23 cellular contexts compared by ENCODE assay signal in genomic region chr3:183688869-183689268, GRCh38. TPM values are rescaled to one million over a fixed set of nuclear protein-coding genes. Genes with fewer than 3 reads are reported as not detected.
DNase-seq lines count a peak whose midpoint lies in the region; ATAC-seq and TF ChIP-seq lines count a peak whose summit lies in the region.
"Had no signal": no experiment of that assay in that cellular context is flagged by ENCODE, and none has a peak within 500 bp of the region (broad histone marks: within the 10 kb centered on the region; RNA-seq: fewer than 3 reads in every experiment).

No MANE protein-coding gene starts in this region.

- H3K36me3 Mint-ChIP-seq in GM23338 (ENCODE audit: low read depth): no peaks in the 10 kb centered on the region

- H3K4me2 ChIP-seq in PC-3 (ENCODE audit: low read length) (no peak overlapping the region), OCI-LY7 (ENCODE audit: low read length) (no peak overlapping the region), GM23338 (no peak overlapping the region)

- no peak overlapping the region; the same call in 1 of the 2 replicates for H3K27ac Mint-ChIP-seq in GM23338
- H3K27ac Mint-ChIP-seq: activated CD4-positive, alpha-beta memory T cell treated with anti-CD3 and anti-CD28 coated beads, Interleukin-2, amount 10 ng/mL, durations not matched to agents 7 days and 5 days; CD8-positive, alpha-beta memory T cell; dendritic cell treated with granulocyte-macrophage colony-stimulating factor and Interleukin-4, amounts not matched to agents 40 ng/mL and 50 ng/mL, for 4 days had no signal

- no peak overlapping the region for H3K4me3 Mint-ChIP-seq in GM23338
- H3K4me3 Mint-ChIP-seq: activated CD4-positive, alpha-beta memory T cell treated with anti-CD3 and anti-CD28 coated beads, Interleukin-2, amount 10 ng/mL, durations not matched to agents 7 days and 5 days; CD8-positive, alpha-beta memory T cell; dendritic cell treated with granulocyte-macrophage colony-stimulating factor and Interleukin-4, amounts not matched to agents 40 ng/mL and 50 ng/mL, for 4 days had no signal

- H3K27me3 Mint-ChIP-seq in GM23338 (ENCODE audit: insufficient read depth, low read depth, poor library complexity): no peaks in the 10 kb centered on the region
- H3K27me3 Mint-ChIP-seq: activated CD4-positive, alpha-beta memory T cell treated with anti-CD3 and anti-CD28 coated beads, Interleukin-2, amount 10 ng/mL, durations not matched to agents 7 days and 5 days; CD8-positive, alpha-beta memory T cell; dendritic cell treated with granulocyte-macrophage colony-stimulating factor and Interleukin-4, amounts not matched to agents 40 ng/mL and 50 ng/mL, for 4 days had no signal

- BruUV-seq in PC-3 (replicated peaks; lab: Mats Ljungman, UMichigan) (no TSS peak), OCI-LY7 (replicated peaks; lab: Mats Ljungman, UMichigan) (no TSS peak)

- H4K20me1 ChIP-seq in PC-3 (ENCODE audit: low read length) (no peaks in the 10 kb centered on the region), OCI-LY7 (ENCODE audit: insufficient read depth, low read length) (no peaks in the 10 kb centered on the region), GM23338 (replicated peaks; ENCODE audit: insufficient read depth) (no peaks in the 10 kb centered on the region)

- no peaks in the 10 kb centered on the region for H3K4me1 ChIP-seq in PC-3 (ENCODE audit: insufficient read depth, low read length)
- no peaks in the 10 kb centered on the region for H3K4me1 ChIP-seq in upper lobe of right lung
- H3K4me1 ChIP-seq in transverse colon: no peaks in the 10 kb centered on the region
- no peaks in the 10 kb centered on the region for H3K4me1 ChIP-seq in OCI-LY7 (ENCODE audit: insufficient read depth, low read length, poor library complexity, severe bottlenecking)
- no peaks in the 10 kb centered on the region for H3K4me1 ChIP-seq in GM23338 (ENCODE audit: insufficient read depth)
- H3K4me1 ChIP-seq: breast epithelium, gastrocnemius medialis, psoas muscle had no signal

- TF ChIP-seq POLR2A in transverse colon (IDR thresholded peaks at IDR 0.05): no peak

- H3K9me2 ChIP-seq in PC-3 (replicated peaks; ENCODE audit: low read length) (no peaks in the 10 kb centered on the region), OCI-LY7 (ENCODE audit: insufficient read depth, low read length) (no peaks in the 10 kb centered on the region), GM23338 (ENCODE audit: insufficient read depth) (no peaks in the 10 kb centered on the region)

- no peaks in the 10 kb centered on the region for H3K79me2 ChIP-seq in PC-3 (ENCODE audit: low read length)
- H3K79me2 ChIP-seq in OCI-LY7 (ENCODE audit: insufficient read depth, low read depth, low read length): no peaks in the 10 kb centered on the region
- H3K79me2 ChIP-seq in GM23338 (replicated peaks; ENCODE audit: insufficient read depth): no peaks in the 10 kb centered on the region

- H3K4me1 Mint-ChIP-seq in GM23338: no peaks in the 10 kb centered on the region
- H3K4me1 Mint-ChIP-seq: CD8-positive, alpha-beta memory T cell had no signal

- H3K27ac ChIP-seq in PC-3 (ENCODE audit: low read length) (no peak overlapping the region), upper lobe of right lung (no peak overlapping the region), transverse colon (no peak overlapping the region), OCI-LY7 (ENCODE audit: low read depth, low read length, poor library complexity, severe bottlenecking) (no peak overlapping the region), GM23338 (ENCODE audit: low read depth) (no peak overlapping the region)
- H3K27ac ChIP-seq: breast epithelium, gastrocnemius medialis, psoas muscle had no signal

- no peak for TF ChIP-seq EP300 in transverse colon (IDR thresholded peaks at IDR 0.05; ENCODE audit: low read depth)

- H3F3A ChIP-seq in PC-3 (ENCODE audit: low read length, unreplicated experiment) (no peaks in the 10 kb centered on the region), GM23338 (replicated peaks; ENCODE audit: low read depth) (no peaks in the 10 kb centered on the region)

- H3K9me3 Mint-ChIP-seq in GM23338: no peaks in the 10 kb centered on the region
- H3K9me3 Mint-ChIP-seq: activated CD4-positive, alpha-beta memory T cell treated with anti-CD3 and anti-CD28 coated beads, Interleukin-2, amount 10 ng/mL, durations not matched to agents 7 days and 5 days; CD8-positive, alpha-beta memory T cell; dendritic cell treated with granulocyte-macrophage colony-stimulating factor and Interleukin-4, amounts not matched to agents 40 ng/mL and 50 ng/mL, for 4 days had no signal

- H3K36me3 ChIP-seq in PC-3 (ENCODE audit: low read depth, low read length) (no peaks in the 10 kb centered on the region), upper lobe of right lung (no peaks in the 10 kb centered on the region), transverse colon (no peaks in the 10 kb centered on the region), OCI-LY7 (ENCODE audit: insufficient read depth, low read length) (no peaks in the 10 kb centered on the region), GM23338 (ENCODE audit: insufficient read depth) (no peaks in the 10 kb centered on the region)
- H3K36me3 ChIP-seq: breast epithelium, gastrocnemius medialis had no signal

- POLR2A ChIA-PET in PC-3 (lab: Charles Lee; ENCODE audit: unreplicated experiment): interaction anchor here (0.6 kb wide), 2 partner anchors 9 to 50 kb away, joined by 3 read pairs; no protein-coding TSS in a partner anchor
- POLR2A ChIA-PET in OCI-LY7 (lab: Charles Lee): interaction anchor here (0.7 kb wide), 1 partner anchor 39 kb away, joined by 3 read pairs; no protein-coding TSS in a partner anchor

- H3K9ac ChIP-seq in PC-3 (ENCODE audit: low read length): no peak overlapping the region

- ATAC-seq in left ventricle myocardium superior (peak; percentile 34), Right ventricle myocardium inferior (no peak), PC-3 (peak; percentile 51), upper lobe of right lung (peak; percentile 60), GM23338 (no peak)
- ATAC-seq: activated CD4-positive, CD25-positive, alpha-beta regulatory T cell treated with anti-CD3 and anti-CD28 coated beads, Interleukin-2, amount 50 U/mL, for 24 hours; gastrocnemius medialis; GM12878; psoas muscle had no signal

- intact Hi-C loops in left ventricle myocardium superior (cut with micrococcal nuclease) (no loop called here), Right ventricle myocardium inferior (cut with DNase I) (loop anchor here (5.0 kb wide), 1 partner anchor 37 kb away; no protein-coding TSS in a partner anchor), PC-3 (cut with micrococcal nuclease) (no loop called here), upper lobe of right lung (cut with DNase I) (no loop called here), transverse colon (cut with DNase I; ENCODE audit: low total_unique reads) (no loop called here), OCI-LY7 (cut with micrococcal nuclease; ENCODE audit: unreplicated experiment) (no loop called here)

- H2AFZ ChIP-seq in PC-3 (ENCODE audit: low read length): peak overlapping the region; percentile 67
- no peak overlapping the region for H2AFZ ChIP-seq in OCI-LY7 (ENCODE audit: low read length)
- no peak overlapping the region for H2AFZ ChIP-seq in GM23338

- in situ Hi-C loops in transverse colon (cut with MboI; ENCODE audit: low pct_ligation_motif_present in 1 of 4, low pct_unique_long_range_greater_than_20kb in 1 of 4, low sequenced_read_pairs in 3 of 4): no loop called here

- TF ChIP-seq CTCF in PC-3 (conservative IDR thresholded peaks at IDR 0.05; ENCODE audit: low read depth, low read length): no peak
- TF ChIP-seq CTCF in upper lobe of right lung (IDR thresholded peaks at IDR 0.05): no peak
- no peak for TF ChIP-seq CTCF in transverse colon (IDR thresholded peaks at IDR 0.05)
- TF ChIP-seq CTCF in OCI-LY7 (conservative IDR thresholded peaks at IDR 0.05; ENCODE audit: low read length): no peak
- no peak for TF ChIP-seq CTCF in GM23338 (conservative IDR thresholded peaks at IDR 0.05; ENCODE audit: low read depth in 2 of 2)

- H3K9me3 ChIP-seq in PC-3 (ENCODE audit: low read length) (no peaks in the 10 kb centered on the region), upper lobe of right lung (no peaks in the 10 kb centered on the region), transverse colon (no peaks in the 10 kb centered on the region), OCI-LY7 (ENCODE audit: low read length) (no peaks in the 10 kb centered on the region)
- H3K9me3 ChIP-seq: breast epithelium, gastrocnemius medialis, psoas muscle had no signal

- H3K4me3 ChIP-seq in PC-3 (ENCODE audit: low read length): no peak overlapping the region
- no peak overlapping the region for H3K4me3 ChIP-seq in upper lobe of right lung
- H3K4me3 ChIP-seq in transverse colon: no peak overlapping the region
- no peak overlapping the region for H3K4me3 ChIP-seq in OCI-LY7 (ENCODE audit: low read depth, low read length, poor library complexity, severe bottlenecking)
- H3K4me3 ChIP-seq in GM23338: no peak overlapping the region
- H3K4me3 ChIP-seq: breast epithelium, gastrocnemius medialis, GM12878, lung, psoas muscle had no signal

- H3K27me3 ChIP-seq in PC-3 (ENCODE audit: low read length) (no peaks in the 10 kb centered on the region), upper lobe of right lung (no peaks in the 10 kb centered on the region), transverse colon (no peaks in the 10 kb centered on the region), GM23338 (ENCODE audit: insufficient read depth) (no peaks in the 10 kb centered on the region)
- H3K27me3 ChIP-seq: breast epithelium, gastrocnemius medialis had no signal

- DNase-seq in left ventricle myocardium superior: no peak
- DNase-seq in Right ventricle myocardium inferior (ENCODE audit: missing footprints): no peak
- peak; percentile 51 for DNase-seq in PC-3
- DNase-seq in fibroblast of gingiva (ENCODE audit: low read depth): peak; percentile 53
- no peak for DNase-seq in upper lobe of right lung
- DNase-seq in transverse colon: no peak
- DNase-seq in OCI-LY7 (ENCODE audit: low spot score): no peak
- no peak for DNase-seq in GM23338 (ENCODE audit: low spot score)
- DNase-seq: activated CD4-positive, alpha-beta memory T cell treated with anti-CD3 and anti-CD28 coated beads, Interleukin-2, amount 10 ng/mL, durations not matched to agents 7 days and 5 days; activated gamma-delta T cell; activated T-cell treated with anti-CD3 and anti-CD28 coated beads for 4 hours; CD8-positive, alpha-beta memory T cell; DMS79 treated with DMSO at 0.1 percent for 48 hours; gastrocnemius medialis; islet precursor cell; NCI-H510A treated with DMSO at 0.1 percent for 48 hours; psoas muscle; substantia nigra had no signal

- 75 to 81% methylated on average over 1 to 4 of the region's 4 CpGs for WGBS in transverse colon (ENCODE audit: low coverage in 1 of 2), 2 donors

- CTCF ChIA-PET in PC-3 (lab: Charles Lee) (no interaction called here), OCI-LY7 (lab: Charles Lee; ENCODE audit: unreplicated experiment) (no interaction called here)

RNA-seq across cellular contexts. Expression of gene YEATS2, which starts 8.7 kb away (rescaled TPM):
- 8.8 TPM for total RNA-seq in left ventricle myocardium superior
- total RNA-seq in Right ventricle myocardium inferior: 9.0 TPM
- 30.4 and 31.0 TPM in 2 replicates for total RNA-seq in PC-3 (2014; rRNA removed)
- total RNA-seq in upper lobe of right lung: 30.7 TPM
- total RNA-seq in transverse colon: 10 to 100 TPM; 10.1 to 23.2 (median 16.1) TPM
- 50.7 and 68.2 TPM in 2 replicates for total RNA-seq in OCI-LY7 (2014; rRNA removed; shearing (Covaris generic))
- 72.2 and 77.2 TPM in 2 replicates for total RNA-seq in OCI-LY7 (2022)
- total RNA-seq in GM23338 (2014; rRNA removed; shearing (Covaris generic)): 45.9 and 72.8 TPM in 2 replicates
- 13.9 and 15.2 TPM in 2 replicates for polyA plus RNA-seq in GM23338 (2016; fragmentation: Nextera tagmentation; extraction: Ambion mirVana)

RNA-seq across cellular contexts. Expression of gene KLHL24, which starts 53.4 kb away (rescaled TPM):
- total RNA-seq in left ventricle myocardium superior: 272 TPM
- 228 TPM for total RNA-seq in Right ventricle myocardium inferior
- total RNA-seq in PC-3 (2014; rRNA removed): 7.4 and 10.0 TPM in 2 replicates
- 82.8 TPM for total RNA-seq in upper lobe of right lung
- 100 to 1,000 TPM in 1 of 4 donors, 10 to 100 TPM in 3; 28.4 to 108 (median 65.4) TPM for total RNA-seq in transverse colon
- 37.8 and 45.8 TPM in 2 replicates for total RNA-seq in OCI-LY7 (2014; rRNA removed; shearing (Covaris generic))
- 34.0 and 53.0 TPM in 2 replicates for total RNA-seq in OCI-LY7 (2022)
- total RNA-seq in GM23338 (2014; rRNA removed; shearing (Covaris generic)): 31.8 and 51.0 TPM in 2 replicates
- polyA plus RNA-seq in GM23338 (2016; fragmentation: Nextera tagmentation; extraction: Ambion mirVana): 5.9 and 8.2 TPM in 2 replicates

Comparison
In these comparisons a context has a peak if more than half of its experiments do, and no peak if none do; other contexts are left out.
1. ATAC-seq: peak in left ventricle myocardium superior (single experiment), PC-3 (single experiment) and upper lobe of right lung (single experiment); none in Right ventricle myocardium inferior (single experiment) and GM23338 (single experiment).
2. DNase-seq: peak in PC-3 (single experiment) and fibroblast of gingiva (single experiment); none in left ventricle myocardium superior (single experiment), Right ventricle myocardium inferior (single experiment), upper lobe of right lung (single experiment), transverse colon (single experiment), OCI-LY7 (single experiment) and GM23338 (single experiment).